24 cellular contexts compared by ENCODE assay signal in the genomic region with DNA sequence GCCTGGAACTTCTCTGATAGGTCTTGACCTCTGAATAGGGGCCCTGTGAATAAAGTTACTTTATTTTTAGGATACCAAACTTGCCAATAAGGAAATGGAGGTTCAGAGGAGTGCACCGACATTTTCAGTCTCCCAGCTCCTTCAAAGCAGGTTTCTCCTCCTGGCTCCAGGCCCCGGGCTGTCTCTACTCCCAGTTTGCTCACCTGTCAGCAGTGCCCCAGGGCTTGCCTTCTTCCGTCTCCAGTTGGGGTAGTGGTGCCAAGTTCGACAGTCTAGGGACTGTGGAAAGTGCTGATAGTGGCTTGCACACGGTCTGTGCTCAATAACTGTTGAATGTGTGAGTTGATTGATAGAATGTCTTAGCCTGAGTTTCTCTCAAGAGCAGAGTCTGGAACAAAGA.
DNase-seq lines count a peak whose midpoint lies in the region; ATAC-seq, FAIRE-seq and TF ChIP-seq lines count a peak whose summit lies in the region.
"Had no signal": no experiment of that assay in that cellular context is flagged by ENCODE, and none has a peak within 500 bp of the region (broad histone marks: within the 10 kb centered on the region; RNA-seq: fewer than 3 reads in every experiment).

No MANE protein-coding gene starts in this region.

- TF ChIP-seq POLR2A in body of pancreas (IDR thresholded peaks at IDR 0.05): no peak
- no peak for TF ChIP-seq POLR2A in right lobe of liver (IDR thresholded peaks at IDR 0.05)

- peak; percentile 41 for DNase-seq in activated effector memory CD4-positive, alpha-beta T cell treated with anti-CD3 and anti-CD28 coated beads, Interleukin-2, amount 50 U/mL, for 16 hours
- DNase-seq in activated effector memory CD4-positive, alpha-beta T cell treated with Interleukin-2 at 50 U/mL for 16 hours: no peak
- DNase-seq in body of pancreas (peak; percentile 64 to 87 (median 70)), posterior vena cava (ENCODE audit: low spot score) (peak; percentile 61), right lobe of liver (no peak), HTR-8/SVneo (ENCODE audit: insufficient read length, low spot score) (no peak)
- DNase-seq: CD4-positive, CD25-positive, alpha-beta regulatory T cell; DMS153; GM23248; H9; KBM-7; MV-4-11; NCI-H1105; NCI-H1436 treated with DMSO at 0.1 percent for 48 hours; NCI-H1930; NCI-H226; NCI-H524; NCI-H774; Right ventricle myocardium superior; RPMI8226 had no signal

- peak overlapping the region in 3 of 4 donors; percentile 27 to 54 (median 32) for H3K27ac ChIP-seq in body of pancreas
- no peak overlapping the region for H3K27ac ChIP-seq in right lobe of liver
- H3K27ac ChIP-seq: BLaER1, GM23248 had no signal

- H3K4me1 ChIP-seq in body of pancreas (peaks cover 27% of the 10 kb centered on the region), right lobe of liver (no peaks in the 10 kb centered on the region)
- H3K4me1 ChIP-seq: BLaER1 had no signal

- H3K36me3 ChIP-seq in body of pancreas (replicated peaks in 1 of 2; ENCODE audit: insufficient read depth in 1 of 2, low read depth in 2 of 2) (no peaks in the 10 kb centered on the region), right lobe of liver (no peaks in the 10 kb centered on the region)
- H3K36me3 ChIP-seq: BLaER1 had no signal

- no peak for FAIRE-seq in HTR-8/SVneo (lab: Jason Lieb, UNC)
- FAIRE-seq: A204.1, GM18507 had no signal

- ATAC-seq in body of pancreas (peak; percentile 74), right lobe of liver (no peak), HG02763 (IDR thresholded peaks at IDR 0.05; ENCODE audit: unreplicated experiment) (no peak)

- H3K27me3 ChIP-seq in body of pancreas (no peaks in the 10 kb centered on the region), right lobe of liver (no peaks in the 10 kb centered on the region)
- H3K27me3 ChIP-seq: BLaER1 had no signal

- no peaks in the 10 kb centered on the region for H3K9me3 ChIP-seq in body of pancreas
- no peaks in the 10 kb centered on the region for H3K9me3 ChIP-seq in right lobe of liver
- H3K9me3 ChIP-seq: BLaER1 had no signal

- 7 to 15% methylated on average over 3 to 5 of the region's 5 CpGs for WGBS in body of pancreas, 2 donors
- WGBS in right lobe of liver (ENCODE audit: insufficient coverage, low coverage, low lambda C conversion rate, missing lambda C conversion rate): 44% methylated on average over 5 of the region's 5 CpGs

- no peak overlapping the region for H3K4me3 ChIP-seq in body of pancreas
- no peak overlapping the region for H3K4me3 ChIP-seq in right lobe of liver
- H3K4me3 ChIP-seq: BLaER1, GM23248 had no signal

- intact Hi-C loops in body of pancreas (cut with DNase I): no loop called here
- intact Hi-C loops in posterior vena cava (cut with DNase I): loop anchor here in 1 of 2 donors (10.0 kb wide), 1 partner anchor 409 kb away; no protein-coding TSS in a partner anchor
- intact Hi-C loops in right lobe of liver (cut with DNase I): no loop called here

- TF ChIP-seq CTCF in body of pancreas (IDR thresholded peaks at IDR 0.05): no peak
- TF ChIP-seq CTCF in right lobe of liver (IDR thresholded peaks at IDR 0.05): no peak

Comparison
In these comparisons a context has a peak if more than half of its experiments do, and no peak if none do; other contexts are left out.
1. DNase-seq: peak in activated effector memory CD4-positive, alpha-beta T cell treated with anti-CD3 and anti-CD28 coated beads, Interleukin-2, amount 50 U/mL, for 16 hours (single experiment), body of pancreas (4 of 4) and posterior vena cava (single experiment); none in activated effector memory CD4-positive, alpha-beta T cell treated with Interleukin-2 at 50 U/mL for 16 hours (single experiment), right lobe of liver (0 of 3) and HTR-8/SVneo (single experiment).
2. H3K27ac ChIP-seq: peak in body of pancreas (3 of 4); none in right lobe of liver (0 of 3).